In the genomic region with DNA sequence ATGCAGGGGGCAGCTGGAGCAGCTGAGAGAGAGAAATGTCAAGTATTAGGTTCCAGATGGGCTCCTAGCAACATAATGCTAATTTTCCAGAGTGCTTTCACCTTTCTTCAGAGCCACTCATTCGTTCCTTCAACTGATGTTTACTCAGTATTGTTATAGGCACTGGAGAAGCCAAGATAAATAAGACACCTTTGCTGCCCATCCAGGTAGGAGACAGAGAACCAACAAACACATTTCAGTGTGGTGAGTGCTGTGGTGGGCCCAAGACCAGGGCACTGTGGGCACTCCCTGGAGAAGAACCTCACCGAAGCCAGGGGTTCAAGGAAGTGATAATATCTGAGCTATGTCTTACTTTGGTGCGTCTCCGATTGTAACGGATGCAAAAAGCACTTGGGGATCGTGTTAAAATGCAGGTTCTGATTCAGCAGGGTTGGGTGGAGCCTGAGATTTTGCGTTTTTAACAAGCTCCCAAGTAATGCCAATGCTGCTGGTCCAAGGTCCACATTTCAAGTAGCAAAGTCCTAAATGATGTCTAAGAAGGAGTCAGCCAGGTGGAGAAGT, we compare ENCODE assay signal across 9 cellular contexts. TPM values are rescaled to one million over a fixed set of nuclear protein-coding genes. Genes with fewer than 3 reads are reported as not detected.
DNase-seq lines count a peak whose midpoint lies in the region; TF ChIP-seq lines count a peak whose summit lies in the region.
"Had no signal": no experiment of that assay in that cellular context is flagged by ENCODE, and none has a peak within 500 bp of the region (broad histone marks: within the 10 kb centered on the region; RNA-seq: fewer than 3 reads in every experiment).

No MANE protein-coding gene starts in this region.

- H3K4me1 ChIP-seq in OCI-LY3 (ENCODE audit: low read length): peaks cover 62% of the 10 kb centered on the region
- H3K4me1 ChIP-seq in esophagus (ENCODE audit: control insufficient read depth in 2 of 2, insufficient read depth in 2 of 2, low read length in 1 of 2): peaks cover 0 to 2% of the 10 kb centered on the region in 2 donors
- H3K4me1 ChIP-seq in suprapubic skin: no peaks in the 10 kb centered on the region
- H3K4me1 ChIP-seq in smooth muscle cell (ENCODE audit: low read depth): peaks cover under 1% of the 10 kb centered on the region
- peaks cover 0 to 33% of the 10 kb centered on the region in 2 donors for H3K4me1 ChIP-seq in right atrium auricular region

- H3K9me3 ChIP-seq in OCI-LY3 (ENCODE audit: insufficient read depth, low read length) (no peaks in the 10 kb centered on the region), esophagus (ENCODE audit: control insufficient read depth in 2 of 2, insufficient read depth in 1 of 2, low read depth in 1 of 2, low read length in 1 of 2) (no peaks in the 10 kb centered on the region), suprapubic skin (no peaks in the 10 kb centered on the region), smooth muscle cell (replicated peaks; ENCODE audit: low read depth) (no peaks in the 10 kb centered on the region), right atrium auricular region (no peaks in the 10 kb centered on the region)

- H3K9ac ChIP-seq in OCI-LY3 (ENCODE audit: low read length): peak overlapping the region; percentile 70
- H3K9ac ChIP-seq in smooth muscle cell (ENCODE audit: low read depth): no peak overlapping the region

- TF ChIP-seq CTCF in OCI-LY3 (IDR thresholded peaks at IDR 0.05; ENCODE audit: low read depth, low read length) (no peak), suprapubic skin (IDR thresholded peaks at IDR 0.05) (no peak), smooth muscle cell (IDR thresholded peaks at IDR 0.05; ENCODE audit: borderline replicate concordance, insufficient read depth, poor library complexity, severe bottlenecking) (no peak), right atrium auricular region (IDR thresholded peaks at IDR 0.05) (no peak)

- peak overlapping the region; percentile 75 for H3K4me3 ChIP-seq in OCI-LY3 (ENCODE audit: low read length)
- no peak overlapping the region for H3K4me3 ChIP-seq in esophagus (ENCODE audit: low read depth in 1 of 2, low read length in 2 of 2)
- no peak overlapping the region for H3K4me3 ChIP-seq in suprapubic skin
- H3K4me3 ChIP-seq in smooth muscle cell: no peak overlapping the region
- H3K4me3 ChIP-seq in right atrium auricular region: no peak overlapping the region

- no peaks in the 10 kb centered on the region for H3K27me3 ChIP-seq in OCI-LY3 (ENCODE audit: low read depth, low read length)
- H3K27me3 ChIP-seq in esophagus (ENCODE audit: control insufficient read depth in 1 of 2, insufficient read depth in 2 of 2, low read length in 2 of 2): peaks cover 0 to 3% of the 10 kb centered on the region in 2 donors
- no peaks in the 10 kb centered on the region for H3K27me3 ChIP-seq in suprapubic skin
- no peaks in the 10 kb centered on the region for H3K27me3 ChIP-seq in smooth muscle cell (ENCODE audit: low read depth)
- no peaks in the 10 kb centered on the region for H3K27me3 ChIP-seq in right atrium auricular region

- WGBS in esophagus, 2 donors: 60 to 65% methylated on average over 7 of the region's 7 CpGs
- WGBS in suprapubic skin: 78% methylated on average over 7 of the region's 7 CpGs
- WGBS in smooth muscle cell (ENCODE audit: low lambda C conversion rate): 91% methylated on average over 7 of the region's 7 CpGs

- H3K36me3 ChIP-seq in OCI-LY3 (replicated peaks; ENCODE audit: low read depth, low read length): no peaks in the 10 kb centered on the region
- no peaks in the 10 kb centered on the region for H3K36me3 ChIP-seq in esophagus (ENCODE audit: control insufficient read depth in 2 of 2, insufficient read depth in 2 of 2, low read length in 1 of 2)
- no peaks in the 10 kb centered on the region for H3K36me3 ChIP-seq in suprapubic skin
- no peaks in the 10 kb centered on the region for H3K36me3 ChIP-seq in smooth muscle cell (ENCODE audit: low read depth)
- no peaks in the 10 kb centered on the region for H3K36me3 ChIP-seq in right atrium auricular region

- H3F3A ChIP-seq in smooth muscle cell (ENCODE audit: low read depth): no peaks in the 10 kb centered on the region

- CTCF ChIA-PET in activated naive CD4-positive, alpha-beta T cell treated with anti-CD3 and anti-CD28 coated beads, Interleukin-2, amount 10 ng/mL, durations not matched to agents 7 days and 5 days (lab: Charles Lee): interaction anchor here (0.8 to 5.0 kb wide), 6 partner anchors 14 to 553 kb away, joined by 3 to 44 read pairs (median 4); partner anchors contain the start of gene PLCL2

- peak overlapping the region; percentile 98 for H3K27ac Mint-ChIP-seq in activated naive CD4-positive, alpha-beta T cell treated with anti-CD3 and anti-CD28 coated beads, Interleukin-2, amount 10 ng/mL, durations not matched to agents 7 days and 5 days
- H3K27ac Mint-ChIP-seq: progenitor cell of endocrine pancreas had no signal

- H3K4me2 ChIP-seq in OCI-LY3 (ENCODE audit: low read length): peak overlapping the region; percentile 89
- H3K4me2 ChIP-seq in smooth muscle cell: no peak overlapping the region

- TF ChIP-seq POLR2A in suprapubic skin (IDR thresholded peaks at IDR 0.05) (no peak), erythroblast (IDR thresholded peaks at IDR 0.05; ENCODE audit: low read length) (no peak)

- H3K79me2 ChIP-seq in OCI-LY3 (ENCODE audit: low read length) (no peaks in the 10 kb centered on the region), smooth muscle cell (ENCODE audit: low read depth) (no peaks in the 10 kb centered on the region)

- DNase-seq in activated naive CD4-positive, alpha-beta T cell treated with anti-CD3 and anti-CD28 coated beads, Interleukin-2, amount 10 ng/mL, durations not matched to agents 7 days and 5 days: peak; percentile 39
- no peak for DNase-seq in activated naive CD4-positive, alpha-beta T cell treated with Interleukin-2 at 50 U/mL for 16 hours
- DNase-seq in suprapubic skin (ENCODE audit: low spot score in 2 of 2) (no peak), erythroblast (lab: John Stamatoyannopoulos, UW) (no peak), smooth muscle cell (lab: John Stamatoyannopoulos, UW; ENCODE audit: unreplicated experiment) (no peak), right atrium auricular region (ENCODE audit: low spot score) (no peak)

- no peaks in the 10 kb centered on the region for H4K20me1 ChIP-seq in OCI-LY3 (ENCODE audit: insufficient read depth, low read length)
- no peaks in the 10 kb centered on the region for H4K20me1 ChIP-seq in smooth muscle cell (ENCODE audit: low read depth)

- no peaks in the 10 kb centered on the region for H3K9me3 Mint-ChIP-seq in activated naive CD4-positive, alpha-beta T cell treated with anti-CD3 and anti-CD28 coated beads, Interleukin-2, amount 10 ng/mL, durations not matched to agents 7 days and 5 days

- peaks cover 2% of the 10 kb centered on the region for H3K36me3 Mint-ChIP-seq in activated naive CD4-positive, alpha-beta T cell treated with anti-CD3 and anti-CD28 coated beads, Interleukin-2, amount 10 ng/mL, durations not matched to agents 7 days and 5 days

- H2AFZ ChIP-seq in OCI-LY3 (ENCODE audit: low read depth, low read length) (peak overlapping the region; percentile 81), smooth muscle cell (ENCODE audit: low read depth) (no peak overlapping the region)

- peak overlapping the region; percentile 95 for H3K27ac ChIP-seq in OCI-LY3 (ENCODE audit: low read length)
- peak overlapping the region; percentile 26 to 27 for H3K27ac ChIP-seq in esophagus (ENCODE audit: low read depth in 2 of 2, low read length in 1 of 2)
- H3K27ac ChIP-seq in suprapubic skin: peak overlapping the region; percentile 42
- no peak overlapping the region for H3K27ac ChIP-seq in smooth muscle cell (ENCODE audit: low read depth)
- H3K27ac ChIP-seq in right atrium auricular region: peak overlapping the region in 1 of 2 donors; percentile 15

- peaks cover 86% of the 10 kb centered on the region for H3K4me1 Mint-ChIP-seq in activated naive CD4-positive, alpha-beta T cell treated with anti-CD3 and anti-CD28 coated beads, Interleukin-2, amount 10 ng/mL, durations not matched to agents 7 days and 5 days

- H3K4me3 Mint-ChIP-seq in activated naive CD4-positive, alpha-beta T cell treated with anti-CD3 and anti-CD28 coated beads, Interleukin-2, amount 10 ng/mL, durations not matched to agents 7 days and 5 days: peak overlapping the region; percentile 73

- H3K27me3 Mint-ChIP-seq in activated naive CD4-positive, alpha-beta T cell treated with anti-CD3 and anti-CD28 coated beads, Interleukin-2, amount 10 ng/mL, durations not matched to agents 7 days and 5 days: no peaks in the 10 kb centered on the region
- H3K27me3 Mint-ChIP-seq: progenitor cell of endocrine pancreas had no signal

- TF ChIP-seq EP300 in suprapubic skin (IDR thresholded peaks at IDR 0.05): no peak

RNA-seq across cellular contexts. Expression of gene PLCL2, which starts 42.0 kb away (rescaled TPM):
- under 1 TPM; 0.22 to 0.35 TPM for polyA plus RNA-seq in esophagus
- 1 to 10 TPM; 1.5 to 4.2 (median 1.9) TPM for total RNA-seq in suprapubic skin
- 5.0 and 8.7 TPM in 2 replicates for total RNA-seq in smooth muscle cell
- polyA plus RNA-seq in smooth muscle cell: 2.1 and 3.2 TPM in 2 replicates
- 10 to 100 TPM; 32.4 to 35.2 TPM for total RNA-seq in right atrium auricular region
